ENCODE assay signal across 9 cellular contexts in genomic region chr3:69541059-69541471, GRCh38.
DNase-seq lines count a peak whose midpoint lies in the region; ATAC-seq and TF ChIP-seq lines count a peak whose summit lies in the region.
"Had no signal": no experiment of that assay in that cellular context is flagged by ENCODE, and none has a peak within 500 bp of the region (broad histone marks: within the 10 kb centered on the region; RNA-seq: fewer than 3 reads in every experiment).

No MANE protein-coding gene starts in this region.

- POLR2A ChIA-PET in RWPE1 (lab: Yijun Ruan, JAX; ENCODE audit: low non-redundant PET), result interaction anchor here (0.5 kb wide), 1 partner anchor 10 kb away, joined by 3 read pairs; no protein-coding TSS in a partner anchor

- no peak overlapping the region for H3K27ac ChIP-seq in BLaER1
- peak overlapping the region; percentile 99 for H3K27ac ChIP-seq in RWPE1

- peaks cover 32% of the 10 kb centered on the region for H3K4me1 ChIP-seq in BLaER1

- peaks cover 19% of the 10 kb centered on the region for H3K4me1 Mint-ChIP-seq in nephron

- TF ChIP-seq CTCF in RWPE1 (conservative IDR thresholded peaks at IDR 0.05; ENCODE audit: low read depth) (no peak), nephron (IDR thresholded peaks at IDR 0.05; ENCODE audit: unreplicated experiment in 3 of 3) (no peak)

- H3K4me3 ChIP-seq in BLaER1, result peak overlapping the region; percentile 76

- H3K9me3 Mint-ChIP-seq in nephron, result no peaks in the 10 kb centered on the region

- peak overlapping the region; percentile 100 for H3K4me2 ChIP-seq in BLaER1

- H3K27me3 Mint-ChIP-seq in nephron (ENCODE audit: low read depth), result peaks cover 56% of the 10 kb centered on the region

- no peaks in the 10 kb centered on the region for H3K36me3 Mint-ChIP-seq in nephron (ENCODE audit: low read depth)

- peaks cover 39% of the 10 kb centered on the region for H3K27me3 ChIP-seq in BLaER1

- peak; percentile 85 for DNase-seq in RWPE1 (ENCODE audit: low spot score)
- peak; percentile 62 for DNase-seq in foreskin melanocyte
- DNase-seq in activated effector memory CD4-positive, alpha-beta T cell treated with Interleukin-2 at 50 U/mL for 16 hours, result no peak
- no peak for DNase-seq in OCI-M1 (lab: John Stamatoyannopoulos, UW)
- DNase-seq: NCI-H1092 had no signal

- ATAC-seq in GM18861 (IDR thresholded peaks at IDR 0.05; ENCODE audit: unreplicated experiment) (no peak), GM18502 (IDR thresholded peaks at IDR 0.05; ENCODE audit: poor library complexity, unreplicated experiment) (no peak)

- no peaks in the 10 kb centered on the region for H3K9me3 ChIP-seq in BLaER1

- CTCF ChIA-PET in RWPE1 (lab: Yijun Ruan, JAX), result interaction anchor here (0.7 to 1.1 kb wide), 2 partner anchors 23 to 54 kb away, joined by 3 to 5 read pairs; no protein-coding TSS in a partner anchor

- peak overlapping the region; percentile 84 to 85 (median 84) for H3K4me3 Mint-ChIP-seq in nephron

- peaks cover 17% of the 10 kb centered on the region; the same call in 1 of the 2 replicates for H4K20me1 ChIP-seq in BLaER1

- no peak overlapping the region for H3K9ac ChIP-seq in BLaER1

- H3K27ac Mint-ChIP-seq in nephron, result peak overlapping the region in 2 of 3 experiments; percentile 18 to 20

- H3K36me3 ChIP-seq in BLaER1, result no peaks in the 10 kb centered on the region

Comparison
In these comparisons a context has a peak if more than half of its experiments do, and no peak if none do; other contexts are left out.
1. DNase-seq: peak in RWPE1 (single experiment) and foreskin melanocyte (single experiment); none in activated effector memory CD4-positive, alpha-beta T cell treated with Interleukin-2 at 50 U/mL for 16 hours (single experiment) and OCI-M1 (single experiment).